Comparison of ENCODE assay signal across 1 cellular context in the genomic region with DNA sequence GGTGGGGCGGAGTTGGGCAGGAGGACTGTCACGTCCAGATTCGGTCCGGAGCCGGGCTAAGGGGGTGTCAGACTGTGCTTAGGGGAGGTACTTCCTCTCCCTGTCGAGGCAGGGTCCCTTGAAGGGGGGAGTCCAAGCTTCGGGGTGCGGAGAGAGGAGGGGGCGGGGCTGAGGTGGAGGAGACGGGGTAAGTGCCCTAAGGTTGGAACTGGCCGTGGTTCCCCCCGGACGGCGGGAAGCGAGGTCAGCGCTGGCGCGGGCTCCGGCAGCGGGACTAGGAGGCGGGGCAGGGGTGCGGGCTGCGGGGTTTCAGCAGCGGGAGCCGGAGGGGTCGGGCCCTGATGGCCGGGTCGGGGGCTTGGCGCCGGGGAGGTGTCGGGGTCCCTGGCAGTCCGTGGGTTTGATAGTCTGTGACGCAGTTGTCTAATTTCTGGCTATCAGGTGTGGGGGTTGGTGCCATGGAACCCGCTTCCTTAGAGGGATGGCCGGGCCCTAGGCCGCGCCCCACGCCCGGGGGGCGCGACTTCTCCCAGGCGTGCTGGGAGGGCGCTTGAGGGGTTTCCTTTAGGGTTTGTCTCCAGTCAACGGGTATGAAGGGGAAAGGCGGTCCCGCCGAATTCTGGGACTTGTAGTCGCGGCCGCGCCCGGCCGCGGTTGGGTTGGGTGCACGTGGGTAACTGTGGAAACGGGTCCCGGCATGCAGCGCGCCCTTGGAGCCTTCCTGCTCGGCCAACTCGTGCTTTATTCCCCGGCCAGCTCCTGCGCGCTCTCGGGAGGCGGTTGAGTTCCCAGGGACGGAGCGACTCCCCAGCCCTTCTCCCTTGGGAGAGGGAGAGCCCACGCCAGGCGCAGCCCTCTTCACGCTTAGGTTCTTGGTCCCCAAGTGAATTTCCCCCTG.
TF ChIP-seq lines count a peak whose summit lies in the region.

No MANE protein-coding gene starts in this region.

TF ChIP-seq in H1, 55 proteins besides CTCF, POLR2A, EP300 and RAD21:
- TF ChIP-seq GABPA (IDR thresholded peaks at IDR 0.05; ENCODE audit: borderline replicate concordance, insufficient read depth, low read length) = no peak
- TF ChIP-seq CBX8 (IDR thresholded peaks at IDR 0.05; ENCODE audit: borderline replicate concordance, low read depth, low read length) = no peak
- peak; percentile 62 for TF ChIP-seq SIX5 (IDR thresholded peaks at IDR 0.05; ENCODE audit: low read depth, low read length)
- peak; percentile 70 for TF ChIP-seq TAF1 (IDR thresholded peaks at IDR 0.05; ENCODE audit: low read depth, low read length)
- TF ChIP-seq, protein P1, sequence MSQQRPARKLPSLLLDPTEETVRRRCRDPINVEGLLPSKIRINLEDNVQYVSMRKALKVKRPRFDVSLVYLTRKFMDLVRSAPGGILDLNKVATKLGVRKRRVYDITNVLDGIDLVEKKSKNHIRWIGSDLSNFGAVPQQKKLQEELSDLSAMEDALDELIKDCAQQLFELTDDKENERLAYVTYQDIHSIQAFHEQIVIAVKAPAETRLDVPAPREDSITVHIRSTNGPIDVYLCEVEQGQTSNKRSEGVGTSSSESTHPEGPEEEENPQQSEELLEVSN (IDR thresholded peaks at IDR 0.05) = peak; percentile 70; the same call in 1 of the 2 replicates
- peak; percentile 11 for TF ChIP-seq SAP30 (IDR thresholded peaks at IDR 0.05; ENCODE audit: insufficient read depth, insufficient replicate concordance, low read length)
- no peak for TF ChIP-seq CREB1 (IDR thresholded peaks at IDR 0.05)
- TF ChIP-seq BACH1 (IDR thresholded peaks at IDR 0.05; ENCODE audit: low read length) = peak; percentile 66; the same call in 1 of the 2 replicates
- peak; percentile 66 to 78; a peak in 3 of 4 replicates for TF ChIP-seq SIN3A (conservative IDR thresholded peaks at IDR 0.05 in 1 of 2, IDR thresholded peaks at IDR 0.05 in 1 of 2; ENCODE audit: low read depth in 1 of 2, low read length in 2 of 2)
- TF ChIP-seq, protein P2, sequence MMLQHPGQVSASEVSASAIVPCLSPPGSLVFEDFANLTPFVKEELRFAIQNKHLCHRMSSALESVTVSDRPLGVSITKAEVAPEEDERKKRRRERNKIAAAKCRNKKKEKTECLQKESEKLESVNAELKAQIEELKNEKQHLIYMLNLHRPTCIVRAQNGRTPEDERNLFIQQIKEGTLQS (IDR thresholded peaks at IDR 0.05; ENCODE audit: insufficient read depth, low read depth, low read length) = peak; percentile 60; the same call in 1 of the 2 replicates
- TF ChIP-seq TEAD4 (IDR thresholded peaks at IDR 0.05; ENCODE audit: low read depth, low read length) = 0 out of 2 replicates have a peak, but pooled peaks have one; percentile 37
- TF ChIP-seq, protein P3, sequence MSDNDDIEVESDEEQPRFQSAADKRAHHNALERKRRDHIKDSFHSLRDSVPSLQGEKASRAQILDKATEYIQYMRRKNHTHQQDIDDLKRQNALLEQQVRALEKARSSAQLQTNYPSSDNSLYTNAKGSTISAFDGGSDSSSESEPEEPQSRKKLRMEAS (IDR thresholded peaks at IDR 0.05) = peak; percentile 86
- TF ChIP-seq TBP (IDR thresholded peaks at IDR 0.05; ENCODE audit: low read depth, low read length) = peak; percentile 54; the same call in 1 of the 2 replicates
- 0 out of 2 replicates have a peak, but pooled peaks have one; percentile 9 for TF ChIP-seq SP1 (IDR thresholded peaks at IDR 0.05; ENCODE audit: low read depth, low read length)
- TF ChIP-seq POLR2AphosphoS5 (IDR thresholded peaks at IDR 0.05; ENCODE audit: low read depth, low read length) = peak; percentile 68
- no peak for TF ChIP-seq JUND (IDR thresholded peaks at IDR 0.05; ENCODE audit: low read length)
- TF ChIP-seq, protein P4, sequence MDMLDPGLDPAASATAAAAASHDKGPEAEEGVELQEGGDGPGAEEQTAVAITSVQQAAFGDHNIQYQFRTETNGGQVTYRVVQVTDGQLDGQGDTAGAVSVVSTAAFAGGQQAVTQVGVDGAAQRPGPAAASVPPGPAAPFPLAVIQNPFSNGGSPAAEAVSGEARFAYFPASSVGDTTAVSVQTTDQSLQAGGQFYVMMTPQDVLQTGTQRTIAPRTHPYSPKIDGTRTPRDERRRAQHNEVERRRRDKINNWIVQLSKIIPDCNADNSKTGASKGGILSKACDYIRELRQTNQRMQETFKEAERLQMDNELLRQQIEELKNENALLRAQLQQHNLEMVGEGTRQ (IDR thresholded peaks at IDR 0.05; ENCODE audit: low read length) = peak; percentile 80
- peak; percentile 53 for TF ChIP-seq PHF8 (conservative IDR thresholded peaks at IDR 0.05; ENCODE audit: low read depth, low read length)
- TF ChIP-seq CEBPB (IDR thresholded peaks at IDR 0.05; ENCODE audit: low read depth, low read length) = no peak
- peak; percentile 56 for TF ChIP-seq ASH2L (IDR thresholded peaks at IDR 0.05; ENCODE audit: low read length)
